Comparison of ENCODE assay signal across 15 cellular contexts in genomic region chr2:143473206-143473605, GRCh38.
DNase-seq lines count a peak whose midpoint lies in the region; ATAC-seq and TF ChIP-seq lines count a peak whose summit lies in the region.
"Had no signal": no experiment of that assay in that cellular context is flagged by ENCODE, and none has a peak within 500 bp of the region (broad histone marks: within the 10 kb centered on the region; RNA-seq: fewer than 3 reads in every experiment).

No MANE protein-coding gene starts in this region.

- peak overlapping the region; percentile 1 for H3K4me3 Mint-ChIP-seq in MCF 10A (ENCODE audit: unreplicated experiment)
- no peak overlapping the region for H3K4me3 Mint-ChIP-seq in stimulated activated naive B cell treated with anti-CD40 and anti-IgM and Interleukin-4, amounts not matched to agents 10 μg/mL and 1 μg/mL and 100 μg/mL, for 72 hours
- H3K4me3 Mint-ChIP-seq: activated naive CD4-positive, alpha-beta T cell treated with anti-CD3 and anti-CD28 coated beads for 36 hours; naive thymus-derived CD8-positive, alpha-beta T cell; stimulated activated effector memory CD8-positive, alpha-beta T cell treated with anti-CD3 and anti-CD28 coated beads, Interleukin-12 subunit alpha, Interleukin-12 subunit beta, amount 100 ng/mL, for 72 hours had no signal

- TF ChIP-seq POLR2A in breast epithelium (IDR thresholded peaks at IDR 0.05) (no peak), GM18505 (IDR thresholded peaks at IDR 0.05; ENCODE audit: borderline replicate concordance, extremely low read depth, insufficient read depth, insufficient read length) (no peak)

- no peaks in the 10 kb centered on the region for H3K27me3 Mint-ChIP-seq in MCF 10A (ENCODE audit: insufficient read depth, unreplicated experiment)
- H3K27me3 Mint-ChIP-seq in stimulated activated naive B cell treated with anti-CD40 and anti-IgM and Interleukin-4, amounts not matched to agents 10 μg/mL and 1 μg/mL and 100 μg/mL, for 72 hours: no peaks in the 10 kb centered on the region
- H3K27me3 Mint-ChIP-seq: naive thymus-derived CD8-positive, alpha-beta T cell had no signal

- peak; percentile 52 for DNase-seq in MCF 10A (ENCODE audit: unreplicated experiment)
- DNase-seq in breast epithelium (ENCODE audit: low spot score in 2 of 2): no peak
- DNase-seq in amniotic epithelial cell (ENCODE audit: low read depth): peak; percentile 53
- peak; percentile 7 for DNase-seq in glomerular endothelial cell (ENCODE audit: extremely low read depth, low read depth, low spot score)
- no peak for DNase-seq in NCI-H69 (lab: John Stamatoyannopoulos, UW)
- no peak for DNase-seq in stimulated activated naive B cell treated with anti-CD40 and anti-IgM and Interleukin-4, amounts not matched to agents 10 μg/mL and 1 μg/mL and 100 μg/mL, for 72 hours
- DNase-seq: 8988T; activated naive CD4-positive, alpha-beta T cell treated with anti-CD3 and anti-CD28 coated beads for 36 hours; DND-41; naive thymus-derived CD8-positive, alpha-beta T cell; NCI-H1105; NCI-H774 had no signal

- WGBS in urinary bladder: 66% methylated on average over 3 of the region's 3 CpGs

- POLR2A ChIA-PET in MCF 10A (lab: Yijun Ruan, JAX): interaction anchor here (0.6 to 1.5 kb wide), 2 partner anchors 32 to 622 kb away, joined by 3 to 4 read pairs; no protein-coding TSS in a partner anchor

- H3K27me3 ChIP-seq in breast epithelium: no peaks in the 10 kb centered on the region

- BruUV-seq in MCF 10A (replicated peaks; lab: Mats Ljungman, UMichigan): no TSS peak

- no peaks in the 10 kb centered on the region for H3K4me1 ChIP-seq in breast epithelium
- H3K4me1 ChIP-seq in urinary bladder (ENCODE audit: insufficient read depth): no peaks in the 10 kb centered on the region

- ATAC-seq in GM18505 (IDR thresholded peaks at IDR 0.05; ENCODE audit: unreplicated experiment): no peak
- no peak for ATAC-seq in stimulated activated naive B cell treated with anti-CD40 and anti-IgM and Interleukin-4, amounts not matched to agents 10 μg/mL and 1 μg/mL and 100 μg/mL, for 72 hours (replicated peaks)
- ATAC-seq: naive thymus-derived CD8-positive, alpha-beta T cell; stimulated activated effector memory CD8-positive, alpha-beta T cell treated with anti-CD3 and anti-CD28 coated beads, Interleukin-12 subunit alpha, Interleukin-12 subunit beta, amount 100 ng/mL, for 72 hours had no signal

- no peaks in the 10 kb centered on the region for H3K9me3 ChIP-seq in breast epithelium

- intact Hi-C loops in MCF 10A (cut with micrococcal nuclease): no loop called here
- intact Hi-C loops in breast epithelium (cut with DNase I; ENCODE audit: low total_unique reads): loop anchor here (5.0 kb wide), 1 partner anchor 1514 kb away; no protein-coding TSS in a partner anchor

- CTCF ChIA-PET in MCF 10A (lab: Yijun Ruan, JAX): interaction anchor here (0.8 to 1.5 kb wide), 2 partner anchors 9 to 892 kb away, joined by 4 to 5 read pairs; no protein-coding TSS in a partner anchor

- peak overlapping the region; percentile 24 for H3K27ac Mint-ChIP-seq in MCF 10A (ENCODE audit: low read depth, unreplicated experiment)
- no peak overlapping the region for H3K27ac Mint-ChIP-seq in stimulated activated naive B cell treated with anti-CD40 and anti-IgM and Interleukin-4, amounts not matched to agents 10 μg/mL and 1 μg/mL and 100 μg/mL, for 72 hours
- H3K27ac Mint-ChIP-seq: activated naive CD4-positive, alpha-beta T cell treated with anti-CD3 and anti-CD28 coated beads for 36 hours; stimulated activated effector memory CD8-positive, alpha-beta T cell treated with anti-CD3 and anti-CD28 coated beads, Interleukin-12 subunit alpha, Interleukin-12 subunit beta, amount 100 ng/mL, for 72 hours had no signal

- peaks cover 6% of the 10 kb centered on the region for H3K36me3 Mint-ChIP-seq in MCF 10A (ENCODE audit: insufficient read depth, unreplicated experiment)
- peaks cover 11 to 22% of the 10 kb centered on the region in 2 donors for H3K36me3 Mint-ChIP-seq in stimulated activated naive B cell treated with anti-CD40 and anti-IgM and Interleukin-4, amounts not matched to agents 10 μg/mL and 1 μg/mL and 100 μg/mL, for 72 hours

- H3K4me3 ChIP-seq in breast epithelium (no peak overlapping the region), urinary bladder (ENCODE audit: low read depth, low read length) (no peak overlapping the region)

- TF ChIP-seq CTCF in MCF 10A (IDR thresholded peaks at IDR 0.05; ENCODE audit: unreplicated experiment): no peak
- TF ChIP-seq CTCF in breast epithelium (IDR thresholded peaks at IDR 0.05): no peak

- H3K4me1 Mint-ChIP-seq in MCF 10A (ENCODE audit: insufficient read depth, unreplicated experiment): peaks cover 13% of the 10 kb centered on the region
- H3K4me1 Mint-ChIP-seq in stimulated activated naive B cell treated with anti-CD40 and anti-IgM and Interleukin-4, amounts not matched to agents 10 μg/mL and 1 μg/mL and 100 μg/mL, for 72 hours: peaks cover 19 to 43% of the 10 kb centered on the region in 2 donors

- H3K36me3 ChIP-seq in breast epithelium (no peaks in the 10 kb centered on the region), urinary bladder (ENCODE audit: insufficient read depth) (no peaks in the 10 kb centered on the region)

- H3K27ac ChIP-seq in breast epithelium (no peak overlapping the region), urinary bladder (ENCODE audit: low read depth) (peak overlapping the region; percentile 10)

- no peaks in the 10 kb centered on the region for H3K9me3 Mint-ChIP-seq in MCF 10A (ENCODE audit: unreplicated experiment)
- no peaks in the 10 kb centered on the region for H3K9me3 Mint-ChIP-seq in stimulated activated naive B cell treated with anti-CD40 and anti-IgM and Interleukin-4, amounts not matched to agents 10 μg/mL and 1 μg/mL and 100 μg/mL, for 72 hours
- H3K9me3 Mint-ChIP-seq: activated naive CD4-positive, alpha-beta T cell treated with anti-CD3 and anti-CD28 coated beads for 36 hours; naive thymus-derived CD8-positive, alpha-beta T cell had no signal

Comparison
In these comparisons a context has a peak if more than half of its experiments do, and no peak if none do; other contexts are left out.
1. DNase-seq: peak in MCF 10A (single experiment), amniotic epithelial cell (single experiment) and glomerular endothelial cell (single experiment); none in breast epithelium (0 of 2), NCI-H69 (single experiment) and stimulated activated naive B cell treated with anti-CD40 and anti-IgM and Interleukin-4, amounts not matched to agents 10 μg/mL and 1 μg/mL and 100 μg/mL, for 72 hours (single experiment).